In the genomic region with DNA sequence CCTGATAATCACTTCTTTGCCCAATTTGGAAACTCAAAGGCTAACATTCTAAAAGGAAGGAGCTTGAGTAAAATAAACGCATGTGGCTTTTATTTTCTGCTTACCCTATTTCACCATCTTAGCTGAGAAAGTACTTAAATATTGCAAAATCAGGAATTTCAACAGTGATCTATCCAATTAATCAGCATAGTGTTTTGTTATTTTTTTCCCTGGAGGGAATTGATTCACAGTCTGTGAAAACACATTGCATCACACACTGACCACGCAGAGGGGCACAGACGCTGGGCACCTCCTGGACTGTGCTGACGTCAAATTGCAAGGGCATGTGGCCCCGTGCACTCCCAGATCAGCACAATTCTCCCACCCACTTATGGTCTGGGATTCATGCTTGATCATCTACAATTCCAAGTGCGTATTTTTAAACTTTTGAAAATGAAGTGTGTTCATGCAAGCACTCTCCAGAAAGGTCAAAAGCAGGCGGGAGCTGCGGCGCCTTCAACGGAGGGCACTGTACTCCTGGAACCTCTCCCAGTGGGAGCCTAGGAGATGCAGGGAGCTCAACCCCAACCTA, we compare ENCODE assay signal across 1 cellular context.
TF ChIP-seq lines count a peak whose summit lies in the region.

No MANE protein-coding gene starts in this region.

TF ChIP-seq in GM23338, 12 proteins besides CTCF, POLR2A, EP300 and RAD21 (continued from another document):
- TF ChIP-seq, protein P1, sequence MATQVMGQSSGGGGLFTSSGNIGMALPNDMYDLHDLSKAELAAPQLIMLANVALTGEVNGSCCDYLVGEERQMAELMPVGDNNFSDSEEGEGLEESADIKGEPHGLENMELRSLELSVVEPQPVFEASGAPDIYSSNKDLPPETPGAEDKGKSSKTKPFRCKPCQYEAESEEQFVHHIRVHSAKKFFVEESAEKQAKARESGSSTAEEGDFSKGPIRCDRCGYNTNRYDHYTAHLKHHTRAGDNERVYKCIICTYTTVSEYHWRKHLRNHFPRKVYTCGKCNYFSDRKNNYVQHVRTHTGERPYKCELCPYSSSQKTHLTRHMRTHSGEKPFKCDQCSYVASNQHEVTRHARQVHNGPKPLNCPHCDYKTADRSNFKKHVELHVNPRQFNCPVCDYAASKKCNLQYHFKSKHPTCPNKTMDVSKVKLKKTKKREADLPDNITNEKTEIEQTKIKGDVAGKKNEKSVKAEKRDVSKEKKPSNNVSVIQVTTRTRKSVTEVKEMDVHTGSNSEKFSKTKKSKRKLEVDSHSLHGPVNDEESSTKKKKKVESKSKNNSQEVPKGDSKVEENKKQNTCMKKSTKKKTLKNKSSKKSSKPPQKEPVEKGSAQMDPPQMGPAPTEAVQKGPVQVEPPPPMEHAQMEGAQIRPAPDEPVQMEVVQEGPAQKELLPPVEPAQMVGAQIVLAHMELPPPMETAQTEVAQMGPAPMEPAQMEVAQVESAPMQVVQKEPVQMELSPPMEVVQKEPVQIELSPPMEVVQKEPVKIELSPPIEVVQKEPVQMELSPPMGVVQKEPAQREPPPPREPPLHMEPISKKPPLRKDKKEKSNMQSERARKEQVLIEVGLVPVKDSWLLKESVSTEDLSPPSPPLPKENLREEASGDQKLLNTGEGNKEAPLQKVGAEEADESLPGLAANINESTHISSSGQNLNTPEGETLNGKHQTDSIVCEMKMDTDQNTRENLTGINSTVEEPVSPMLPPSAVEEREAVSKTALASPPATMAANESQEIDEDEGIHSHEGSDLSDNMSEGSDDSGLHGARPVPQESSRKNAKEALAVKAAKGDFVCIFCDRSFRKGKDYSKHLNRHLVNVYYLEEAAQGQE (IDR thresholded peaks at IDR 0.05; ENCODE audit: unreplicated experiment), result no peak
- no peak for TF ChIP-seq CREB1 (CRISPR knock-in tag; IDR thresholded peaks at IDR 0.05; ENCODE audit: low read depth)
- TF ChIP-seq POLR2AphosphoS5 (IDR thresholded peaks at IDR 0.05; ENCODE audit: low read depth), result no peak
